In the genomic region with DNA sequence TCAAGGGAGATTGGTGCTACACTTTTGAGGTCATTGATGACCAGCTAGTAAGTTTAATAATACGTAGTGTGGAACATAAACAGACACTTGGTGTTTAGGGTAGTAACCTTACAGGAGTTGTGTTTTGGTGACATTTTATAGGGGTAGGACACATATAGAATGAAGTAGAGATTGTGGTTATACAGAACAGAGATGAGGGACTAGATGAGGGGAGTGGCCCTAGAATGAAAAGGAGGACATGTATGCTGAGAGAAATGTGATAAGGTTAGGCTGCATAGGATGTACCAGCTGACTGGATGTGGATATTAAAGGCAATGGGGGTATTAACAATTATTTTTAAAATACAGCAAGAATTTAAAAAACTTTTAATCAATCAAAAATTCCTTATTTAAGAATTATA, we compare ENCODE assay signal across 9 cellular contexts. TPM values are rescaled to one million over a fixed set of nuclear protein-coding genes. Genes with fewer than 3 reads are reported as not detected.
DNase-seq lines count a peak whose midpoint lies in the region; ATAC-seq and TF ChIP-seq lines count a peak whose summit lies in the region.
"Had no signal": no experiment of that assay in that cellular context is flagged by ENCODE, and none has a peak within 500 bp of the region (broad histone marks: within the 10 kb centered on the region; RNA-seq: fewer than 3 reads in every experiment).

No MANE protein-coding gene starts in this region.

- no peak for DNase-seq in CD4-positive, alpha-beta memory T cell
- DNase-seq in activated naive CD8-positive, alpha-beta T cell treated with anti-CD3 and anti-CD28 coated beads, Interleukin-2, amount 10 ng/mL, durations not matched to agents 7 days and 5 days = no peak
- DNase-seq in osteocyte (ENCODE audit: extremely low spot score, unreplicated experiment) (no peak), HCEC 1CT (no peak), HK-2 (ENCODE audit: unreplicated experiment) (no peak)

- no peaks in the 10 kb centered on the region for H3K36me3 ChIP-seq in CD4-positive, alpha-beta memory T cell (ENCODE audit: insufficient read depth, low read length)
- 0 out of 2 replicates have a peak, but pooled peaks cover 5% of the 10 kb centered on the region for H3K36me3 ChIP-seq in KMS-11 (ENCODE audit: insufficient read depth)

- no peaks in the 10 kb centered on the region for H3K27me3 ChIP-seq in CD4-positive, alpha-beta memory T cell (ENCODE audit: insufficient read depth, low read length)
- H3K27me3 ChIP-seq in KMS-11 (ENCODE audit: insufficient read depth, low read depth) = no peaks in the 10 kb centered on the region

- TF ChIP-seq CTCF in KMS-11 (conservative IDR thresholded peaks at IDR 0.05; ENCODE audit: low read depth, low read length) = no peak
- no peak for TF ChIP-seq CTCF in osteocyte (IDR thresholded peaks at IDR 0.05)

- H2AFZ ChIP-seq in KMS-11 (ENCODE audit: low read depth) = no peak overlapping the region

- H3K27ac Mint-ChIP-seq in CD4-positive, alpha-beta memory T cell = peak overlapping the region; percentile 62 to 88 (median 81)
- peak overlapping the region; percentile 1 for H3K27ac Mint-ChIP-seq in activated naive CD8-positive, alpha-beta T cell treated with anti-CD3 and anti-CD28 coated beads, Interleukin-2, amount 10 ng/mL, durations not matched to agents 7 days and 5 days
- H3K27ac Mint-ChIP-seq in osteocyte (ENCODE audit: unreplicated experiment) = peak overlapping the region; percentile 43
- H3K27ac Mint-ChIP-seq: nephron had no signal

- intact Hi-C loops in CD4-positive, alpha-beta memory T cell (cut with micrococcal nuclease) = loop anchor here (10.0 kb wide), 1 partner anchor 202 kb away; no protein-coding TSS in a partner anchor

- H3K36me3 Mint-ChIP-seq in CD4-positive, alpha-beta memory T cell = peaks cover 3 to 23% of the 10 kb centered on the region in 2 donors
- peaks cover 27% of the 10 kb centered on the region for H3K36me3 Mint-ChIP-seq in activated naive CD8-positive, alpha-beta T cell treated with anti-CD3 and anti-CD28 coated beads, Interleukin-2, amount 10 ng/mL, durations not matched to agents 7 days and 5 days
- H3K36me3 Mint-ChIP-seq in osteocyte (ENCODE audit: unreplicated experiment) = peaks cover 2% of the 10 kb centered on the region

- H4K20me1 ChIP-seq in KMS-11 (ENCODE audit: insufficient read depth) = peaks cover 40% of the 10 kb centered on the region

- no peaks in the 10 kb centered on the region for H3K9me3 Mint-ChIP-seq in CD4-positive, alpha-beta memory T cell
- H3K9me3 Mint-ChIP-seq in activated naive CD8-positive, alpha-beta T cell treated with anti-CD3 and anti-CD28 coated beads, Interleukin-2, amount 10 ng/mL, durations not matched to agents 7 days and 5 days = no peaks in the 10 kb centered on the region
- no peaks in the 10 kb centered on the region for H3K9me3 Mint-ChIP-seq in osteocyte (ENCODE audit: unreplicated experiment)
- H3K9me3 Mint-ChIP-seq: nephron had no signal

- POLR2A ChIA-PET in CD4-positive, alpha-beta memory T cell (lab: Charles Lee; ENCODE audit: partially characterized antibody) = interaction anchor here (0.7 to 15.9 kb wide), 15 partner anchors 7 to 93 kb away, joined by 3 to 414 read pairs (median 4); a partner anchor contains a TSS
- POLR2A ChIA-PET in activated naive CD8-positive, alpha-beta T cell treated with anti-CD3 and anti-CD28 coated beads, Interleukin-2, amount 10 ng/mL, durations not matched to agents 7 days and 5 days (lab: Charles Lee) = interaction anchor here (1.4 to 11.3 kb wide), 2 partner anchors 32 to 78 kb away, joined by 3 to 258 read pairs; no protein-coding TSS in a partner anchor

- peak; percentile 29 for ATAC-seq in activated naive CD8-positive, alpha-beta T cell treated with anti-CD3 and anti-CD28 coated beads, Interleukin-2, amount 10 ng/mL, durations not matched to agents 7 days and 5 days (ENCODE audit: low read depth)
- ATAC-seq in HG03175 (IDR thresholded peaks at IDR 0.05; ENCODE audit: unreplicated experiment) = no peak

- peak overlapping the region; percentile 59 for H3K27ac ChIP-seq in CD4-positive, alpha-beta memory T cell (ENCODE audit: low read depth, low read length)
- peak overlapping the region; percentile 99 for H3K27ac ChIP-seq in KMS-11
- H3K27ac ChIP-seq: VCaP had no signal

- CTCF ChIA-PET in CD4-positive, alpha-beta memory T cell (lab: Charles Lee; ENCODE audit: partially characterized antibody) = interaction anchor here (1.1 to 1.8 kb wide), 3 partner anchors 8 to 93 kb away, joined by 5 to 6 read pairs (median 5); no protein-coding TSS in a partner anchor

- peak overlapping the region; percentile 2 to 83 (median 64) for H3K4me3 Mint-ChIP-seq in CD4-positive, alpha-beta memory T cell
- peak overlapping the region; percentile 44 for H3K4me3 Mint-ChIP-seq in activated naive CD8-positive, alpha-beta T cell treated with anti-CD3 and anti-CD28 coated beads, Interleukin-2, amount 10 ng/mL, durations not matched to agents 7 days and 5 days
- H3K4me3 Mint-ChIP-seq in osteocyte (ENCODE audit: unreplicated experiment) = no peak overlapping the region
- H3K4me3 Mint-ChIP-seq: nephron had no signal

- H3K27me3 Mint-ChIP-seq in CD4-positive, alpha-beta memory T cell = no peaks in the 10 kb centered on the region
- no peaks in the 10 kb centered on the region for H3K27me3 Mint-ChIP-seq in activated naive CD8-positive, alpha-beta T cell treated with anti-CD3 and anti-CD28 coated beads, Interleukin-2, amount 10 ng/mL, durations not matched to agents 7 days and 5 days
- no peaks in the 10 kb centered on the region for H3K27me3 Mint-ChIP-seq in osteocyte (ENCODE audit: unreplicated experiment)

- H3K4me1 ChIP-seq in CD4-positive, alpha-beta memory T cell (ENCODE audit: insufficient read depth, low read length) = peaks cover 90% of the 10 kb centered on the region
- H3K4me1 ChIP-seq in KMS-11 (ENCODE audit: low read depth, poor library complexity, severe bottlenecking) = peaks cover 92% of the 10 kb centered on the region

- no peaks in the 10 kb centered on the region for H3K9me3 ChIP-seq in CD4-positive, alpha-beta memory T cell (ENCODE audit: control insufficient read depth in 1 of 2, low read length in 2 of 2)

- no peak overlapping the region for H3K4me3 ChIP-seq in CD4-positive, alpha-beta memory T cell (ENCODE audit: low read length in 2 of 2)
- H3K4me3 ChIP-seq in KMS-11 (IDR thresholded peaks at IDR 0.05; ENCODE audit: insufficient read depth, low read depth, low read length) = no peak overlapping the region

- H3K4me1 Mint-ChIP-seq in CD4-positive, alpha-beta memory T cell = peaks cover 61 to 88% (median 71%) of the 10 kb centered on the region in 4 donors
- peaks cover 67% of the 10 kb centered on the region for H3K4me1 Mint-ChIP-seq in activated naive CD8-positive, alpha-beta T cell treated with anti-CD3 and anti-CD28 coated beads, Interleukin-2, amount 10 ng/mL, durations not matched to agents 7 days and 5 days
- H3K4me1 Mint-ChIP-seq in osteocyte (ENCODE audit: unreplicated experiment) = peaks cover 70% of the 10 kb centered on the region

- H3K9ac ChIP-seq in KMS-11 = peak overlapping the region; percentile 99

- peak overlapping the region; percentile 99 for H3K4me2 ChIP-seq in KMS-11

- peaks cover 100% of the 10 kb centered on the region for H3K79me2 ChIP-seq in KMS-11 (ENCODE audit: insufficient read depth, low read depth)

RNA-seq across cellular contexts. Expression of a gene that starts 8.0 kb away (rescaled TPM):
- 100 to 1,000 TPM; 420 to 430 TPM for total RNA-seq in CD4-positive, alpha-beta memory T cell
- 100 to 1,000 TPM; 289 to 302 TPM for polyA plus RNA-seq in CD4-positive, alpha-beta memory T cell
- 100 to 1,000 TPM; 446 to 447 TPM for total RNA-seq in activated naive CD8-positive, alpha-beta T cell treated with anti-CD3 and anti-CD28 coated beads, Interleukin-2, amount 10 ng/mL, durations not matched to agents 7 days and 5 days
- 159 and 166 TPM in 2 replicates for total RNA-seq in osteocyte

Comparison
In these comparisons a context has a peak if more than half of its experiments do, and no peak if none do; other contexts are left out.
1. H3K27ac Mint-ChIP-seq: peak in every context shown above with its lines; median percentile 81 in CD4-positive, alpha-beta memory T cell; 43 in osteocyte; 1 in activated naive CD8-positive, alpha-beta T cell treated with anti-CD3 and anti-CD28 coated beads, Interleukin-2, amount 10 ng/mL, durations not matched to agents 7 days and 5 days.